Comparison of ENCODE assay signal across 9 cellular contexts in genomic region chr15:60396964-60397771, GRCh38. TPM values are rescaled to one million over a fixed set of nuclear protein-coding genes. Genes with fewer than 3 reads are reported as not detected.
DNase-seq lines count a peak whose midpoint lies in the region; TF ChIP-seq lines count a peak whose summit lies in the region.
"Had no signal": no experiment of that assay in that cellular context is flagged by ENCODE, and none has a peak within 500 bp of the region (broad histone marks: within the 10 kb centered on the region; RNA-seq: fewer than 3 reads in every experiment).

No MANE protein-coding gene starts in this region.

- H3K36me3 Mint-ChIP-seq in HFFc6 (ENCODE audit: low read depth) (peaks cover 45% of the 10 kb centered on the region), mesothelial cell of epicardium (peaks cover 4% of the 10 kb centered on the region)
- peaks cover 46% of the 10 kb centered on the region for H3K36me3 Mint-ChIP-seq in activated CD4-positive, alpha-beta T cell treated with anti-CD3 and anti-CD28 coated beads, Interleukin-2, amount 10 ng/mL, durations not matched to agents 7 days and 5 days (ENCODE audit: low read depth)

- peak overlapping the region; percentile 21 for H3K27ac ChIP-seq in substantia nigra (ENCODE audit: low read depth, low read length, poor library complexity, severe bottlenecking)
- H3K27ac ChIP-seq: C4-2B had no signal

- H3K9me3 Mint-ChIP-seq in HFFc6 (peaks cover 13% of the 10 kb centered on the region), mesothelial cell of epicardium (no peaks in the 10 kb centered on the region)
- no peaks in the 10 kb centered on the region for H3K9me3 Mint-ChIP-seq in activated CD4-positive, alpha-beta T cell treated with anti-CD3 and anti-CD28 coated beads, Interleukin-2, amount 10 ng/mL, durations not matched to agents 7 days and 5 days

- TF ChIP-seq CTCF in HFFc6 (IDR thresholded peaks at IDR 0.05) (no peak), mesothelial cell of epicardium (IDR thresholded peaks at IDR 0.05; ENCODE audit: unreplicated experiment) (no peak)

- H3K27ac Mint-ChIP-seq in HFFc6 = peak overlapping the region; percentile 99
- H3K27ac Mint-ChIP-seq in activated CD4-positive, alpha-beta T cell treated with anti-CD3 and anti-CD28 coated beads, Interleukin-2, amount 10 ng/mL, durations not matched to agents 7 days and 5 days = peak overlapping the region; percentile 96
- peak overlapping the region; percentile 99 for H3K27ac Mint-ChIP-seq in mesothelial cell of epicardium

- CTCF ChIA-PET in activated CD4-positive, alpha-beta T cell treated with anti-CD3 and anti-CD28 coated beads, Interleukin-2, amount 10 ng/mL, durations not matched to agents 7 days and 5 days (lab: Charles Lee) = interaction anchor here (0.6 to 1.5 kb wide), 3 partner anchors 9 to 120 kb away, joined by 3 to 6 read pairs (median 4); no protein-coding TSS in a partner anchor

- POLR2A ChIA-PET in activated CD4-positive, alpha-beta T cell treated with anti-CD3 and anti-CD28 coated beads, Interleukin-2, amount 10 ng/mL, durations not matched to agents 7 days and 5 days (lab: Charles Lee) = no interaction called here

- DNase-seq in NCI-H1417 (lab: John Stamatoyannopoulos, UW) (peak in 2 of 3 experiments; percentile 2 to 21), NCI-H1417 treated with DMSO at 0.1 percent for 48 hours (lab: John Stamatoyannopoulos, UW) (no peak), HFFc6 (peak; percentile 72), MV-4-11 (lab: John Stamatoyannopoulos, UW) (peak; percentile 67), mesothelial cell of epicardium (ENCODE audit: low spot score in 2 of 2, unreplicated experiment in 2 of 2) (peak; percentile 71 to 81), substantia nigra (lab: John Stamatoyannopoulos, UW) (peak in 1 of 49 donors; percentile 6)
- peak; percentile 54 for DNase-seq in activated CD4-positive, alpha-beta T cell treated with anti-CD3 and anti-CD28 coated beads, Interleukin-2, amount 10 ng/mL, durations not matched to agents 7 days and 5 days
- peak; percentile 8 for DNase-seq in effector CD4-positive, alpha-beta T cell

- H3K27me3 Mint-ChIP-seq in HFFc6 (ENCODE audit: insufficient read depth) (peaks cover 41% of the 10 kb centered on the region), mesothelial cell of epicardium (ENCODE audit: low read depth) (peaks cover 3% of the 10 kb centered on the region)
- peaks cover 7% of the 10 kb centered on the region for H3K27me3 Mint-ChIP-seq in activated CD4-positive, alpha-beta T cell treated with anti-CD3 and anti-CD28 coated beads, Interleukin-2, amount 10 ng/mL, durations not matched to agents 7 days and 5 days

- peaks cover 73% of the 10 kb centered on the region for H3K4me1 Mint-ChIP-seq in HFFc6 (ENCODE audit: low read depth)
- peaks cover 72% of the 10 kb centered on the region for H3K4me1 Mint-ChIP-seq in activated CD4-positive, alpha-beta T cell treated with anti-CD3 and anti-CD28 coated beads, Interleukin-2, amount 10 ng/mL, durations not matched to agents 7 days and 5 days
- H3K4me1 Mint-ChIP-seq in mesothelial cell of epicardium = peaks cover 76% of the 10 kb centered on the region

- H3K4me3 Mint-ChIP-seq in HFFc6 (peak overlapping the region; percentile 100), mesothelial cell of epicardium (peak overlapping the region; percentile 90)
- H3K4me3 Mint-ChIP-seq in activated CD4-positive, alpha-beta T cell treated with anti-CD3 and anti-CD28 coated beads, Interleukin-2, amount 10 ng/mL, durations not matched to agents 7 days and 5 days = peak overlapping the region; percentile 95

RNA-seq across cellular contexts. Expression of gene ANXA2, which starts 0.6 kb away (rescaled TPM):
- total RNA-seq in HFFc6 (2021; fragmentation: NEBNext Ultra II Directional; extraction: Animal tissue kit (Norgen Biotek cat#: 25700)) = 1,000 to 10,000 TPM; 4,445 to 5,074 (median 4,643) TPM
- total RNA-seq in activated CD4-positive, alpha-beta T cell treated with anti-CD3 and anti-CD28 coated beads, Interleukin-2, amount 10 ng/mL, durations not matched to agents 7 days and 5 days = 100 to 1,000 TPM; 438 to 488 TPM
- total RNA-seq in mesothelial cell of epicardium = 1,031 to 1,044 TPM (median 1,040 TPM) in 3 replicates
